1 cellular context compared by ENCODE assay signal in genomic region chr2:162294949-162295348, GRCh38.
TF ChIP-seq lines count a peak whose summit lies in the region.

No MANE protein-coding gene starts in this region.

TF ChIP-seq in HepG2, 621 proteins besides CTCF, POLR2A, EP300 and RAD21:
- TF ChIP-seq ATAD3A (CRISPR knock-in tag; IDR thresholded peaks at IDR 0.05) (no peak), CEBPB (IDR thresholded peaks at IDR 0.05; ENCODE audit: borderline replicate concordance, low read depth, low read length) (peak; percentile 67)
